Comparison of ENCODE assay signal across 17 cellular contexts in the genomic region with DNA sequence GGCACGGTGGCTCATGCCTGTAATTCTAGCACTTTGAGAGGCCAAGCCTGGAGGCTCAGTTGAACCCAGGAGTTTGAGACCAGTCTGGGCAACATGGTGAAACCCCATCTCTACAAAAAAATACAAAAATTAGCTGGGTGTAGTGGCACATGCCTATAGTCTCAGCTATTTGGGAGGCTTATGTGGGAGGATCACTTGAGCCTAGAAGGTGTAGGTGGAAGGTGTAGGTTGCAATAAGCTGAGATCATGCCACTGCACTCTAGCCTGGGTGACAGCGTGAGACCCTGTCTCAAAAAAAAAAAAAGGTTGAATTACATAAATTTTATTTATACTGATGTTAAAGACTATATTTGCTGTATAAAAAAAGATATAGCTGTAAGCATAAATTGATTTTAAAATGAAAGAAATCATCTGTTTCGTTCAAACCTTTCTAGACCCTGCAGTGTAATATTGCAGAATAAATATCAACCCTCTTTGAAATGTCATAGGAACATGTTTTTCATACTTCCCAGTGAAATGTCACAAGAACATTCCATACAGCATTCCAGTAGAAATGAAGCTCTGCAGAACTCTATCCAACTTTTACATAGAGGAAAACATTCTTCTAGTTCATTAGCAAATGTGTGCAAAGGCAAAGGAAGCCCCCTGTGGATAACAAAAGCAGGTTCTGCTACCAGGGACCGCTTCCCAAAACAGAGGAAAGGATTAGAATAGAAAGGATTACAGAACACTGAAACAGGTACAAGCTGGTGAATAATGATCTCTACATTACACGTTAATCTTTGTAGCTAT.
DNase-seq lines count a peak whose midpoint lies in the region; ATAC-seq and TF ChIP-seq lines count a peak whose summit lies in the region.
"Had no signal": no experiment of that assay in that cellular context is flagged by ENCODE, and none has a peak within 500 bp of the region (broad histone marks: within the 10 kb centered on the region; RNA-seq: fewer than 3 reads in every experiment).

No MANE protein-coding gene starts in this region.

- peak; percentile 17 for ATAC-seq in left ventricle myocardium superior
- ATAC-seq in Right ventricle myocardium inferior: no peak
- no peak for ATAC-seq in natural killer cell
- ATAC-seq in GM18861 (IDR thresholded peaks at IDR 0.05; ENCODE audit: unreplicated experiment): no peak
- ATAC-seq: activated CD4-positive, alpha-beta T cell treated with anti-CD3 and anti-CD28 coated beads for 36 hours; activated T-cell treated with anti-CD3 and anti-CD28 coated beads, Interleukin-2, amount 50 U/mL, for 4 hours; effector memory CD8-positive, alpha-beta T cell; left lobe of liver had no signal

- H3K27me3 ChIP-seq in muscle layer of colon (ENCODE audit: control insufficient read depth in 1 of 2, insufficient read depth in 2 of 2, low read length in 2 of 2): no peaks in the 10 kb centered on the region

- no peak overlapping the region for H3K9ac ChIP-seq in muscle layer of colon (ENCODE audit: low read length)

- intact Hi-C loops in left ventricle myocardium superior (cut with micrococcal nuclease): no loop called here
- intact Hi-C loops in Right ventricle myocardium inferior (cut with DNase I): no loop called here
- intact Hi-C loops in natural killer cell (cut with micrococcal nuclease): no loop called here

- H3K36me3 ChIP-seq in muscle layer of colon (ENCODE audit: insufficient read depth, low read length): no peaks in the 10 kb centered on the region

- TF ChIP-seq CTCF in coronary artery (IDR thresholded peaks at IDR 0.05) (no peak), natural killer cell (IDR thresholded peaks at IDR 0.05) (no peak)

- no peak overlapping the region for H3K27ac Mint-ChIP-seq in natural killer cell
- H3K27ac Mint-ChIP-seq: activated CD4-positive, alpha-beta T cell treated with anti-CD3 and anti-CD28 coated beads for 36 hours; effector memory CD8-positive, alpha-beta T cell had no signal

- H3K4me3 ChIP-seq in coronary artery (peak overlapping the region; percentile 43), muscle layer of colon (ENCODE audit: low read depth in 1 of 2, low read length in 2 of 2) (no peak overlapping the region)

- H3K9me3 Mint-ChIP-seq in natural killer cell: peaks cover 8 to 13% of the 10 kb centered on the region in 2 donors

- peak overlapping the region; percentile 46 to 66 for H3K27ac ChIP-seq in coronary artery
- peak overlapping the region; percentile 35 for H3K27ac ChIP-seq in muscle layer of colon (ENCODE audit: low read depth, low read length)

- H3K36me3 Mint-ChIP-seq in natural killer cell: peaks cover 17% of the 10 kb centered on the region

- H3K27me3 Mint-ChIP-seq in natural killer cell (ENCODE audit: low read depth in 2 of 2): no peaks in the 10 kb centered on the region
- H3K27me3 Mint-ChIP-seq: effector memory CD8-positive, alpha-beta T cell had no signal

- H3K4me1 ChIP-seq in muscle layer of colon (ENCODE audit: insufficient read depth, low read length): peaks cover 32% of the 10 kb centered on the region

- H3K4me3 Mint-ChIP-seq in natural killer cell: no peak overlapping the region
- H3K4me3 Mint-ChIP-seq: activated CD4-positive, alpha-beta T cell treated with anti-CD3 and anti-CD28 coated beads for 36 hours; activated T-cell treated with anti-CD3 and anti-CD28 coated beads, Interleukin-2, amount 50 U/mL, for 4 hours; effector memory CD8-positive, alpha-beta T cell had no signal

- H3K9me3 ChIP-seq in muscle layer of colon (ENCODE audit: low read length): no peaks in the 10 kb centered on the region

- DNase-seq in left ventricle myocardium superior: no peak
- DNase-seq in Right ventricle myocardium inferior (ENCODE audit: missing footprints): no peak
- no peak for DNase-seq in coronary artery (ENCODE audit: low spot score)
- no peak for DNase-seq in natural killer cell
- DNase-seq in NCI-H748 treated with DMSO at 0.1 percent for 48 hours (lab: John Stamatoyannopoulos, UW): no peak
- no peak for DNase-seq in NCI-H2107 (lab: John Stamatoyannopoulos, UW)
- DNase-seq: activated CD4-positive, alpha-beta T cell treated with anti-CD3 and anti-CD28 coated beads for 36 hours; activated T-cell treated with anti-CD3 and anti-CD28 coated beads, Interleukin-2, amount 50 U/mL, for 4 hours; amygdala; effector memory CD8-positive, alpha-beta T cell; NCI-H1092; nucleus accumbens; substantia nigra; T-helper 1 cell had no signal

- no peaks in the 10 kb centered on the region for H3K4me1 Mint-ChIP-seq in natural killer cell
